In genomic region chr16:5349661-5350060, GRCh38 we compare ENCODE assay signal across 19 cellular contexts.
DNase-seq lines count a peak whose midpoint lies in the region; ATAC-seq and TF ChIP-seq lines count a peak whose summit lies in the region.
"Had no signal": no experiment of that assay in that cellular context is flagged by ENCODE, and none has a peak within 500 bp of the region (broad histone marks: within the 10 kb centered on the region; RNA-seq: fewer than 3 reads in every experiment).

No MANE protein-coding gene starts in this region.

- peak; percentile 9 for DNase-seq in NCI-H146 (lab: John Stamatoyannopoulos, UW)
- DNase-seq in NCI-H146 treated with DMSO at 0.1 percent for 48 hours (lab: John Stamatoyannopoulos, UW; ENCODE audit: unreplicated experiment): no peak
- DNase-seq in NCI-H748 (lab: John Stamatoyannopoulos, UW; ENCODE audit: unreplicated experiment): peak; percentile 50
- DNase-seq in WTC11 (ENCODE audit: low spot score): peak; percentile 16
- no peak for DNase-seq in NCI-H1694 treated with DMSO at 0.1 percent for 48 hours (lab: John Stamatoyannopoulos, UW)
- no peak for DNase-seq in activated CD4-positive, alpha-beta T cell treated with anti-CD3 and anti-CD28 coated beads for 4 hours
- no peak for DNase-seq in NCI-H128 (lab: John Stamatoyannopoulos, UW; ENCODE audit: unreplicated experiment)
- DNase-seq: Kasumi-1; NCI-H1048; NCI-H1436 treated with DMSO at 0.1 percent for 48 hours; NCI-H510A treated with DMSO at 0.1 percent for 48 hours; NK-92 treated with Interleukin-12 subunit alpha and Interleukin-12 subunit beta, amount 100 ng/mL, for 24 hours; T-cell had no signal

- no peaks in the 10 kb centered on the region for H3K9me3 ChIP-seq in neural cell (ENCODE audit: low read length)
- H3K9me3 ChIP-seq: MG63 had no signal

- no peak for TF ChIP-seq CTCF in WTC11 (IDR thresholded peaks at IDR 0.05)
- no peak for TF ChIP-seq CTCF in neural cell (IDR thresholded peaks at IDR 0.05; ENCODE audit: poor library complexity, severe bottlenecking)

- peak overlapping the region; percentile 4 for H3K9ac ChIP-seq in neural cell (ENCODE audit: low read length)

- H3K36me3 ChIP-seq in neural cell (ENCODE audit: insufficient read depth, low read length): no peaks in the 10 kb centered on the region
- H3K36me3 ChIP-seq: MG63 had no signal

- H3K4me2 ChIP-seq in neural cell (ENCODE audit: low read length): peak overlapping the region; percentile 10

- no peaks in the 10 kb centered on the region for H3K9me2 ChIP-seq in neural cell (ENCODE audit: insufficient read depth, low read length)

- TF ChIP-seq RAD21 in neural cell (conservative IDR thresholded peaks at IDR 0.05): no peak

- H3K27ac ChIP-seq in neural cell (ENCODE audit: low read length): no peak overlapping the region
- H3K27ac ChIP-seq: 22Rv1, SK-N-MC had no signal

- H3K27ac Mint-ChIP-seq in WTC11: no peak overlapping the region
- H3K27ac Mint-ChIP-seq: B cell, T-cell had no signal

- peaks cover 11% of the 10 kb centered on the region for H3K9me3 Mint-ChIP-seq in WTC11
- H3K9me3 Mint-ChIP-seq: T-cell had no signal

- no peaks in the 10 kb centered on the region for H3K27me3 ChIP-seq in neural cell (ENCODE audit: insufficient read depth, low read depth, low read length)

- peak; percentile 88 for ATAC-seq in WTC11
- ATAC-seq: Right ventricle myocardium inferior, T-cell had no signal

- no peak overlapping the region for H2AFZ ChIP-seq in neural cell (ENCODE audit: low read depth, low read length)

- no peaks in the 10 kb centered on the region for H3K27me3 Mint-ChIP-seq in WTC11 (ENCODE audit: low read depth)
- H3K27me3 Mint-ChIP-seq: B cell had no signal

- peak overlapping the region; percentile 31 for H3K4me3 ChIP-seq in neural cell (ENCODE audit: low read length)
- H3K4me3 ChIP-seq: MG63, SK-N-MC had no signal

- H3K36me3 Mint-ChIP-seq in WTC11: no peaks in the 10 kb centered on the region
- H3K36me3 Mint-ChIP-seq: T-cell had no signal

- no peaks in the 10 kb centered on the region for H4K20me1 ChIP-seq in neural cell (ENCODE audit: insufficient read depth)

- no peak for TF ChIP-seq EP300 in neural cell (conservative IDR thresholded peaks at IDR 0.05; ENCODE audit: poor library complexity, severe bottlenecking)

- POLR2A ChIA-PET in WTC11 (lab: Charles Lee): no interaction called here

- no peaks in the 10 kb centered on the region for H3K79me2 ChIP-seq in neural cell (replicated peaks; ENCODE audit: insufficient read depth, low read length)

- CTCF ChIA-PET in WTC11 (lab: Charles Lee): interaction anchor here (1.0 to 1.7 kb wide), 6 partner anchors 9 to 141 kb away, joined by 3 to 6 read pairs (median 4); no protein-coding TSS in a partner anchor

- H3K4me1 Mint-ChIP-seq in WTC11: peaks cover 10% of the 10 kb centered on the region
- H3K4me1 Mint-ChIP-seq: B cell, T-cell had no signal

- H3K4me3 Mint-ChIP-seq in WTC11: no peak overlapping the region
- H3K4me3 Mint-ChIP-seq: B cell, T-cell had no signal

- H3F3A ChIP-seq in neural cell (ENCODE audit: insufficient read depth, low read length, poor library complexity, severe bottlenecking): no peaks in the 10 kb centered on the region

TF ChIP-seq in WTC11, 78 proteins besides CTCF, POLR2A, EP300 and RAD21 (continues in another document):
- no peak for TF ChIP-seq FOXJ3 (CRISPR knock-in tag; IDR thresholded peaks at IDR 0.05; ENCODE audit: borderline replicate concordance)
- no peak for TF ChIP-seq ESRRA (CRISPR knock-in tag; IDR thresholded peaks at IDR 0.05; ENCODE audit: borderline replicate concordance)
- TF ChIP-seq KAT7 (CRISPR knock-in tag; IDR thresholded peaks at IDR 0.05; ENCODE audit: borderline replicate concordance): no peak
- no peak for TF ChIP-seq NR1H2 (CRISPR knock-in tag; IDR thresholded peaks at IDR 0.05)
- TF ChIP-seq GRHL2 (CRISPR knock-in tag; IDR thresholded peaks at IDR 0.05; ENCODE audit: insufficient replicate concordance, severe bottlenecking): no peak
- no peak for TF ChIP-seq NFATC4 (CRISPR knock-in tag; IDR thresholded peaks at IDR 0.05)
- TF ChIP-seq ARID4B (CRISPR knock-in tag; IDR thresholded peaks at IDR 0.05; ENCODE audit: borderline replicate concordance): no peak
- TF ChIP-seq OVOL2 (CRISPR knock-in tag; IDR thresholded peaks at IDR 0.05; ENCODE audit: borderline replicate concordance): no peak

TF ChIP-seq in neural cell, 6 proteins besides CTCF, POLR2A, EP300 and RAD21:
- TF ChIP-seq POLR2AphosphoS5 (IDR thresholded peaks at IDR 0.05): no peak
- peak; percentile 16 for TF ChIP-seq REST (IDR thresholded peaks at IDR 0.05; ENCODE audit: borderline replicate concordance)

Comparison
In these comparisons a context has a peak if more than half of its experiments do, and no peak if none do; other contexts are left out.
1. DNase-seq: peak in NCI-H146 (single experiment), NCI-H748 (single experiment) and WTC11 (single experiment); none in NCI-H146 treated with DMSO at 0.1 percent for 48 hours (single experiment), NCI-H1694 treated with DMSO at 0.1 percent for 48 hours (single experiment), activated CD4-positive, alpha-beta T cell treated with anti-CD3 and anti-CD28 coated beads for 4 hours (0 of 2) and NCI-H128 (single experiment).